ENCODE assay signal across 10 cellular contexts in genomic region chr3:39327746-39328349, GRCh38. TPM values are rescaled to one million over a fixed set of nuclear protein-coding genes. Genes with fewer than 3 reads are reported as not detected.
DNase-seq lines count a peak whose midpoint lies in the region; ATAC-seq and TF ChIP-seq lines count a peak whose summit lies in the region.
"Had no signal": no experiment of that assay in that cellular context is flagged by ENCODE, and none has a peak within 500 bp of the region (broad histone marks: within the 10 kb centered on the region; RNA-seq: fewer than 3 reads in every experiment).

No MANE protein-coding gene starts in this region.

- peaks cover 12% of the 10 kb centered on the region for H3K36me3 Mint-ChIP-seq in activated T-helper 1 cell treated with anti-CD3 and anti-CD28 coated beads, Interleukin-12 subunit alpha, Interleukin-12 subunit beta, Interleukin-2, Interleukin-4 antibody, amounts not matched to agents 30 ng/mL and 10 ng/mL and 1 ng/mL, durations not matched to agents 14 hours and 24 hours and 36 hours (ENCODE audit: low read depth)

- H3K36me3 ChIP-seq in MG63, result no peaks in the 10 kb centered on the region

- no peaks in the 10 kb centered on the region for H3K9me3 Mint-ChIP-seq in activated T-helper 1 cell treated with anti-CD3 and anti-CD28 coated beads, Interleukin-12 subunit alpha, Interleukin-12 subunit beta, Interleukin-2, Interleukin-4 antibody, amounts not matched to agents 30 ng/mL and 10 ng/mL and 1 ng/mL, durations not matched to agents 14 hours and 24 hours and 36 hours

- H3K4me1 Mint-ChIP-seq in activated T-helper 1 cell treated with anti-CD3 and anti-CD28 coated beads, Interleukin-12 subunit alpha, Interleukin-12 subunit beta, Interleukin-2, Interleukin-4 antibody, amounts not matched to agents 30 ng/mL and 10 ng/mL and 1 ng/mL, durations not matched to agents 14 hours and 24 hours and 36 hours (ENCODE audit: low read depth), result peaks cover 74% of the 10 kb centered on the region

- no peak overlapping the region for H3K4me3 ChIP-seq in MG63

- DNase-seq in activated T-helper 1 cell treated with anti-CD3 and anti-CD28 coated beads, Interleukin-12 subunit alpha, Interleukin-12 subunit beta, Interleukin-2, Interleukin-4 antibody, amounts not matched to agents 30 ng/mL and 10 ng/mL and 1 ng/mL, durations not matched to agents 14 hours and 24 hours and 36 hours (ENCODE audit: low spot score), result peak; percentile 28
- DNase-seq in H4 (ENCODE audit: low spot score), result no peak
- DNase-seq in MG63, result no peak
- no peak for DNase-seq in GOT3 (lab: John Stamatoyannopoulos, UW)
- DNase-seq: EL, NCI-H1694 treated with DMSO at 0.1 percent for 48 hours had no signal

- peak overlapping the region; percentile 75 for H3K27ac Mint-ChIP-seq in activated T-helper 1 cell treated with anti-CD3 and anti-CD28 coated beads, Interleukin-12 subunit alpha, Interleukin-12 subunit beta, Interleukin-2, Interleukin-4 antibody, amounts not matched to agents 30 ng/mL and 10 ng/mL and 1 ng/mL, durations not matched to agents 14 hours and 24 hours and 36 hours

- H3K9me3 ChIP-seq in MG63, result no peaks in the 10 kb centered on the region

- H3K27me3 Mint-ChIP-seq in activated T-helper 1 cell treated with anti-CD3 and anti-CD28 coated beads, Interleukin-12 subunit alpha, Interleukin-12 subunit beta, Interleukin-2, Interleukin-4 antibody, amounts not matched to agents 30 ng/mL and 10 ng/mL and 1 ng/mL, durations not matched to agents 14 hours and 24 hours and 36 hours (ENCODE audit: insufficient read depth), result no peaks in the 10 kb centered on the region

- H3K4me3 Mint-ChIP-seq in activated T-helper 1 cell treated with anti-CD3 and anti-CD28 coated beads, Interleukin-12 subunit alpha, Interleukin-12 subunit beta, Interleukin-2, Interleukin-4 antibody, amounts not matched to agents 30 ng/mL and 10 ng/mL and 1 ng/mL, durations not matched to agents 14 hours and 24 hours and 36 hours, result peak overlapping the region; percentile 39

- no peak for TF ChIP-seq POLR2A in GM18505 (IDR thresholded peaks at IDR 0.05; ENCODE audit: borderline replicate concordance, extremely low read depth, insufficient read depth, insufficient read length)

- no peaks in the 10 kb centered on the region for H3K27me3 ChIP-seq in MG63

- intact Hi-C loops in activated T-helper 1 cell treated with anti-CD3 and anti-CD28 coated beads, Interleukin-12 subunit alpha, Interleukin-12 subunit beta, Interleukin-2, Interleukin-4 antibody, amounts not matched to agents 30 ng/mL and 10 ng/mL and 1 ng/mL, durations not matched to agents 14 hours and 24 hours and 36 hours (cut with micrococcal nuclease), result loop anchor here (1.0 to 2.0 kb wide), 4 partner anchors 18 to 57 kb away; no protein-coding TSS in a partner anchor

- ATAC-seq in GM18505 (IDR thresholded peaks at IDR 0.05; ENCODE audit: unreplicated experiment), result peak; percentile 73
- ATAC-seq in GM19455 (IDR thresholded peaks at IDR 0.05; ENCODE audit: unreplicated experiment), result peak; percentile 62
- peak; percentile 69 for ATAC-seq in HG03097 (IDR thresholded peaks at IDR 0.05; ENCODE audit: low FRiP score, unreplicated experiment)
- no peak for ATAC-seq in GM18520 (IDR thresholded peaks at IDR 0.05; ENCODE audit: unreplicated experiment)

RNA-seq across cellular contexts. Expression of gene CCR8, which starts 1.7 kb away (rescaled TPM):
- total RNA-seq in activated T-helper 1 cell treated with anti-CD3 and anti-CD28 coated beads, Interleukin-12 subunit alpha, Interleukin-12 subunit beta, Interleukin-2, Interleukin-4 antibody, amounts not matched to agents 30 ng/mL and 10 ng/mL and 1 ng/mL, durations not matched to agents 14 hours and 24 hours and 36 hours, result 7.1 and 8.9 TPM in 2 replicates
- total RNA-seq in H4 (2014; rRNA removed; shearing (Covaris generic)), result not detected in 2 replicates
- total RNA-seq in MG63 (2014; rRNA removed; shearing (Covaris generic); ENCODE audit: low replicate concordance), result not detected in 2 replicates

RNA-seq across cellular contexts. Expression of gene CX3CR1, which starts 48.0 kb away (rescaled TPM):
- total RNA-seq in activated T-helper 1 cell treated with anti-CD3 and anti-CD28 coated beads, Interleukin-12 subunit alpha, Interleukin-12 subunit beta, Interleukin-2, Interleukin-4 antibody, amounts not matched to agents 30 ng/mL and 10 ng/mL and 1 ng/mL, durations not matched to agents 14 hours and 24 hours and 36 hours, result 0.44 and 0.64 TPM in 2 replicates
- not detected in 2 replicates for total RNA-seq in H4 (2014; rRNA removed; shearing (Covaris generic))
- total RNA-seq in MG63 (2014; rRNA removed; shearing (Covaris generic); ENCODE audit: low replicate concordance), result not detected in 2 replicates

RNA-seq across cellular contexts. Expression of gene SLC25A38, which starts 55.3 kb away (rescaled TPM):
- total RNA-seq in activated T-helper 1 cell treated with anti-CD3 and anti-CD28 coated beads, Interleukin-12 subunit alpha, Interleukin-12 subunit beta, Interleukin-2, Interleukin-4 antibody, amounts not matched to agents 30 ng/mL and 10 ng/mL and 1 ng/mL, durations not matched to agents 14 hours and 24 hours and 36 hours, result 40.0 and 43.1 TPM in 2 replicates
- total RNA-seq in H4 (2014; rRNA removed; shearing (Covaris generic)), result 21.2 and 24.2 TPM in 2 replicates
- total RNA-seq in MG63 (2014; rRNA removed; shearing (Covaris generic); ENCODE audit: low replicate concordance), result 18.2 and 28.8 TPM in 2 replicates
